In genomic region chr4:163744861-163745260, GRCh38 we compare ENCODE assay signal across 12 cellular contexts.
A peak's percentile ranks its signal among the peaks of the same experiment; 100 is the strongest.
DNase-seq lines count a peak whose midpoint lies in the region; ATAC-seq and TF ChIP-seq lines count a peak whose summit lies in the region.
"Had no signal": no experiment of that assay in that cellular context is flagged by ENCODE, and none has a peak within 500 bp of the region (broad histone marks: within the 10 kb centered on the region; RNA-seq: fewer than 3 reads in every experiment).

No MANE protein-coding gene starts in this region.

- no peak for TF ChIP-seq POLR2A in right lobe of liver (IDR thresholded peaks at IDR 0.05)

- H3K9me3 ChIP-seq in right lobe of liver, result no peaks in the 10 kb centered on the region

- ATAC-seq in GM19324 (IDR thresholded peaks at IDR 0.05; ENCODE audit: low FRiP score, unreplicated experiment), result peak; percentile 93
- peak; percentile 95 for ATAC-seq in HG02642 (IDR thresholded peaks at IDR 0.05; ENCODE audit: poor library complexity, unreplicated experiment)
- ATAC-seq in HG03432 (IDR thresholded peaks at IDR 0.05; ENCODE audit: unreplicated experiment), result peak; percentile 98
- ATAC-seq in right lobe of liver, result no peak
- ATAC-seq: Panc1 had no signal

- intact Hi-C loops in right lobe of liver (cut with DNase I), result no loop called here

- no peaks in the 10 kb centered on the region for H3K4me1 Mint-ChIP-seq in activated CD4-positive, alpha-beta T cell treated with anti-CD3 and anti-CD28 coated beads, Interleukin-2, amount 10 ng/mL, durations not matched to agents 7 days and 5 days
- H3K4me1 Mint-ChIP-seq: central memory CD8-positive, alpha-beta T cell; neural crest cell had no signal

- H3K4me3 ChIP-seq in right lobe of liver, result no peak overlapping the region

- no peaks in the 10 kb centered on the region for H3K27me3 ChIP-seq in right lobe of liver

- TF ChIP-seq CTCF in GM10266 (IDR thresholded peaks at IDR 0.05; ENCODE audit: control insufficient read depth, insufficient read depth, low read depth, missing control alignments) (no peak), right lobe of liver (IDR thresholded peaks at IDR 0.05) (no peak)

- no peaks in the 10 kb centered on the region for H3K36me3 ChIP-seq in right lobe of liver

- H3K27ac ChIP-seq in right lobe of liver, result no peak overlapping the region

- H3K36me3 Mint-ChIP-seq in activated CD4-positive, alpha-beta T cell treated with anti-CD3 and anti-CD28 coated beads, Interleukin-2, amount 10 ng/mL, durations not matched to agents 7 days and 5 days (ENCODE audit: low read depth), result no peaks in the 10 kb centered on the region

- POLR2A ChIA-PET in activated CD4-positive, alpha-beta T cell treated with anti-CD3 and anti-CD28 coated beads, Interleukin-2, amount 10 ng/mL, durations not matched to agents 7 days and 5 days (lab: Charles Lee), result no interaction called here

- H3K27ac Mint-ChIP-seq in activated CD4-positive, alpha-beta T cell treated with anti-CD3 and anti-CD28 coated beads, Interleukin-2, amount 10 ng/mL, durations not matched to agents 7 days and 5 days, result no peak overlapping the region

- no peaks in the 10 kb centered on the region for H3K4me1 ChIP-seq in right lobe of liver

- peak; percentile 67 for DNase-seq in GM10266 (ENCODE audit: extremely low spot score)
- DNase-seq in dermis blood vessel endothelial cell, result no peak
- no peak for DNase-seq in activated CD4-positive, CD25-positive, alpha-beta regulatory T cell (lab: John Stamatoyannopoulos, UW)
- no peak for DNase-seq in activated CD4-positive, alpha-beta T cell treated with anti-CD3 and anti-CD28 coated beads, Interleukin-2, amount 10 ng/mL, durations not matched to agents 7 days and 5 days
- DNase-seq in right lobe of liver, result no peak
- DNase-seq: NCI-H1694 had no signal

- no peaks in the 10 kb centered on the region for H3K9me3 Mint-ChIP-seq in activated CD4-positive, alpha-beta T cell treated with anti-CD3 and anti-CD28 coated beads, Interleukin-2, amount 10 ng/mL, durations not matched to agents 7 days and 5 days
- H3K9me3 Mint-ChIP-seq: central memory CD8-positive, alpha-beta T cell; neural crest cell had no signal

- CTCF ChIA-PET in activated CD4-positive, alpha-beta T cell treated with anti-CD3 and anti-CD28 coated beads, Interleukin-2, amount 10 ng/mL, durations not matched to agents 7 days and 5 days (lab: Charles Lee), result interaction anchor here (0.6 kb wide), 1 partner anchor 13 kb away, joined by 3 read pairs; no protein-coding TSS in a partner anchor

- H3K27me3 Mint-ChIP-seq in activated CD4-positive, alpha-beta T cell treated with anti-CD3 and anti-CD28 coated beads, Interleukin-2, amount 10 ng/mL, durations not matched to agents 7 days and 5 days, result no peaks in the 10 kb centered on the region
- H3K27me3 Mint-ChIP-seq: central memory CD8-positive, alpha-beta T cell had no signal

- H3K4me3 Mint-ChIP-seq in activated CD4-positive, alpha-beta T cell treated with anti-CD3 and anti-CD28 coated beads, Interleukin-2, amount 10 ng/mL, durations not matched to agents 7 days and 5 days, result no peak overlapping the region
- H3K4me3 Mint-ChIP-seq: central memory CD8-positive, alpha-beta T cell; neural crest cell had no signal

- 25% methylated on average over 4 of the region's 4 CpGs for WGBS in right lobe of liver (ENCODE audit: insufficient coverage, low coverage, low lambda C conversion rate, missing lambda C conversion rate)

Comparison
In these comparisons a context has a peak if more than half of its experiments do, and no peak if none do; other contexts are left out.
1. ATAC-seq: peak in GM19324 (single experiment), HG02642 (single experiment) and HG03432 (single experiment); none in right lobe of liver (0 of 4).